In the genomic region with DNA sequence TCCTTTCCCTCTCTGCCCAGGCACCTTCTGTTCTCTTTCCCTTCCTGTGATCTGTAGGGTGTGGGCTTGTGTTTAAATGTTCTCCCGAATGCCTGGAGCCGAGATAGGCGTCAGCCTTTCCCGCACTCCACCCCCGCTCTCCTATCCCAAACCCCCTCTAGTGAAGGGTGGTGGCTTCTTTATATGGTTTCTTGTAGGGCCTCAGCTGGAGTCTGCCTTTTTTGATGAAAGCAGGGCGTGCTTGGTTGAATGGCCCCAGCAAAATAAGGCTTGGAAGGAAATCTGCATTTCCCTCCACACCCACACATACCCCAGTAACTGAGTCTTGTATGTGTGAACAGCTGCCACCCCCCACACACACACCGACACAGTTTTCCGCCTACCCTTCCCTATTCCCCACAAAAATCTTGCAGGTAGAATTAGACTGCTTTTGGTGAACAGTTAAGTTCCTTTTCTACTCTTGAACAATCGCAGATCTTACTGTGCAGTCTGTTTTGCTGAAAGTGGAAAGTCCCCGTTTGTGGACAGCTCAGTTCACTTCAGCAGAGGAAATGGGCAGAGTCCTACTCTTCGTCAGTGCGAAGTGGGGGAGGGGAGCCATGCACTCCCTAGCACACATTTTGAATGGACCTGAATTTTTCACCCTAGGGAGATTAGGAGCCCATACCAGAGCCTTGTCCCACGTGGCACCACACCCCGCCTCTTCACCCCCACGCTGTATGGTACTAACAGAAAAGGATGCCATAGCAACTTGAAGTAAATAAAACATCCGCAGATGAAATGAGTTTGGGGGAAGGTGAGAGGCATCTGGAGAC, we compare ENCODE assay signal across 8 cellular contexts. TPM values are rescaled to one million over a fixed set of nuclear protein-coding genes. Genes with fewer than 3 reads are reported as not detected.
DNase-seq lines count a peak whose midpoint lies in the region; TF ChIP-seq lines count a peak whose summit lies in the region.

No MANE protein-coding gene starts in this region.

- peak overlapping the region; percentile 100 for H3K27ac Mint-ChIP-seq in osteocyte (ENCODE audit: unreplicated experiment)

- H3K36me3 Mint-ChIP-seq in osteocyte (ENCODE audit: unreplicated experiment): peaks cover 15% of the 10 kb centered on the region

- no peaks in the 10 kb centered on the region for H3K36me3 ChIP-seq in testis (ENCODE audit: low read depth, missing control alignments)

- H3K9me3 ChIP-seq in testis: no peaks in the 10 kb centered on the region

- H3K4me1 Mint-ChIP-seq in osteocyte (ENCODE audit: unreplicated experiment): peaks cover 40% of the 10 kb centered on the region

- no peaks in the 10 kb centered on the region for H3K9me3 Mint-ChIP-seq in osteocyte (ENCODE audit: unreplicated experiment)

- intact Hi-C loops in testis (cut with DNase I; ENCODE audit: low total_unique reads): no loop called here

- peak overlapping the region; percentile 55 to 68 for H3K4me3 ChIP-seq in testis

- peak overlapping the region; percentile 72 to 87 for H3K27ac ChIP-seq in testis

- no peaks in the 10 kb centered on the region for H3K27me3 ChIP-seq in testis

- DNase-seq in GM04503 (ENCODE audit: low read depth): peak; percentile 59
- peak; percentile 53 for DNase-seq in HK-2 (ENCODE audit: unreplicated experiment)
- DNase-seq in RPMI8226: peak; percentile 82
- DNase-seq in activated effector memory CD4-positive, alpha-beta T cell treated with Interleukin-2 at 50 U/mL for 16 hours: peak; percentile 61
- DNase-seq in foreskin melanocyte: peak; percentile 36
- no peak for DNase-seq in osteocyte (ENCODE audit: extremely low spot score, unreplicated experiment)
- DNase-seq in testis: peak; percentile 67
- no peak for DNase-seq in NCI-H524 treated with DMSO at 0.1 percent for 48 hours (lab: John Stamatoyannopoulos, UW)

- H3K4me1 ChIP-seq in testis: peaks cover 25% of the 10 kb centered on the region

- TF ChIP-seq POLR2A in testis (IDR thresholded peaks at IDR 0.05): no peak

- peak overlapping the region; percentile 94 for H3K4me3 Mint-ChIP-seq in osteocyte (ENCODE audit: unreplicated experiment)

- H3K27me3 Mint-ChIP-seq in osteocyte (ENCODE audit: unreplicated experiment): no peaks in the 10 kb centered on the region

- 3 to 4% methylated on average over 16 of the region's 16 CpGs for WGBS in testis, 2 donors

- TF ChIP-seq CTCF in osteocyte (IDR thresholded peaks at IDR 0.05) (no peak), testis (IDR thresholded peaks at IDR 0.05) (no peak)

RNA-seq across cellular contexts. Expression of a gene that starts 25.5 kb away (rescaled TPM):
- total RNA-seq in osteocyte (41.5 and 45.0 TPM in 2 replicates), testis (10 to 100 TPM; 64.3 to 87.6 TPM)
- 45.6 TPM for polyA plus RNA-seq in testis (ENCODE audit: insufficient read depth, low read depth, low replicate concordance)

RNA-seq across cellular contexts. Expression of a gene that starts 48.3 kb away (rescaled TPM):
- total RNA-seq in osteocyte (54.3 and 56.2 TPM in 2 replicates), testis (10 to 100 TPM; 66.2 to 73.3 TPM)
- 32.8 TPM for polyA plus RNA-seq in testis (ENCODE audit: insufficient read depth, low read depth, low replicate concordance)

Comparison
In these comparisons a context has a peak if more than half of its experiments do, and no peak if none do; other contexts are left out.
1. DNase-seq: peak in GM04503 (single experiment), HK-2 (single experiment), RPMI8226 (single experiment), activated effector memory CD4-positive, alpha-beta T cell treated with Interleukin-2 at 50 U/mL for 16 hours (single experiment), foreskin melanocyte (single experiment) and testis (single experiment); none in osteocyte (single experiment) and NCI-H524 treated with DMSO at 0.1 percent for 48 hours (single experiment).